In the genomic region with DNA sequence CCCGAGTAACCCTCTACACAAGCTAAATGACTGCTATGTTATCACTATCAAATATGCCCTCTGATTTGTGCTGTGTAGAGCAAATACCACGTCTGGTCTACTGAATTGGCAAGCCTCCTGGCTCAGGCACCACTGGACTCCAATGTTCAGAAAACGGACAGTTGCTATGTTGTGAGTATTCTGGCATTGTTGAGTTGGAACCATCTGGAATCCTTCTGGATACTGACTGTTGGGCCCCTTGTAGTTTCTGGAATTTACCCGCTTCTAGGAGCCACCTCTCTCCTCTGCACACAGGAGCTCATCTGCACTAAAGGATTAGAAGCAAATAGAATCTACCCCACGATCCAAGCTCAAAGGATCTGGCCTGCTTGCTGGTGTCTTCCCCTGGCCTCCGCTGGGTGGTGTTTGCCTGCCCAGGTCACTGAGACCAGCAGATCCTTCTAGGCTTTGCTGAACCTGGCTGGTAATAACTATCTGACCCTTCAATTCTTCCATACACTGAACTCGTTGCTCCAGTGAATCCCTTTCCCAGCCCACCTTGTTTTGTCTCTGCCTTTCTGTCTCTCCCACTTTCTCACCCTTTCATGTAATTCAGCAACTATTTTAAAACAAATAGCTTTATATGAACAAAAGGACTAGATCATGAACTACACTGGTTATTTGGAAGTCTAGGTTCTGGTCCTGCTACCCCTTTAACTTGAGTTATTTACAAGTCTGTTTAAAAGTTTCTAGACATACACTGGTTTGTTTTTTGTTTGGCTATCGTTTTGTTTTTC, we compare ENCODE assay signal across 1 cellular context.
TF ChIP-seq lines count a peak whose summit lies in the region.

No MANE protein-coding gene starts in this region.

TF ChIP-seq in HepG2, 621 proteins besides CTCF, POLR2A, EP300 and RAD21 (continued from another document and continues in another):
- TF ChIP-seq, protein P1, sequence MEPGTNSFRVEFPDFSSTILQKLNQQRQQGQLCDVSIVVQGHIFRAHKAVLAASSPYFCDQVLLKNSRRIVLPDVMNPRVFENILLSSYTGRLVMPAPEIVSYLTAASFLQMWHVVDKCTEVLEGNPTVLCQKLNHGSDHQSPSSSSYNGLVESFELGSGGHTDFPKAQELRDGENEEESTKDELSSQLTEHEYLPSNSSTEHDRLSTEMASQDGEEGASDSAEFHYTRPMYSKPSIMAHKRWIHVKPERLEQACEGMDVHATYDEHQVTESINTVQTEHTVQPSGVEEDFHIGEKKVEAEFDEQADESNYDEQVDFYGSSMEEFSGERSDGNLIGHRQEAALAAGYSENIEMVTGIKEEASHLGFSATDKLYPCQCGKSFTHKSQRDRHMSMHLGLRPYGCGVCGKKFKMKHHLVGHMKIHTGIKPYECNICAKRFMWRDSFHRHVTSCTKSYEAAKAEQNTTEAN (CRISPR knock-in tag; conservative IDR thresholded peaks at IDR 0.05): no peak
- TF ChIP-seq ZNF713 (CRISPR knock-in tag; IDR thresholded peaks at IDR 0.05) (0 out of 2 replicates have a peak, but pooled peaks have one; percentile 65), FOXO1 (CRISPR knock-in tag; IDR thresholded peaks at IDR 0.05) (no peak), ZNF761 (CRISPR knock-in tag; conservative IDR thresholded peaks at IDR 0.05) (peak; percentile 83; the same call in 1 of the 2 replicates), SMARCE1 (IDR thresholded peaks at IDR 0.05; ENCODE audit: borderline replicate concordance) (no peak), TCF12 (IDR thresholded peaks at IDR 0.05) (no peak), TCF12 (CRISPR knock-in tag; IDR thresholded peaks at IDR 0.05) (no peak), SSRP1 (CRISPR knock-in tag; IDR thresholded peaks at IDR 0.05) (0 out of 2 replicates have a peak, but pooled peaks have one; percentile 38), DR1 (CRISPR knock-in tag; IDR thresholded peaks at IDR 0.05) (no peak), ZNF816 (CRISPR knock-in tag; IDR thresholded peaks at IDR 0.05; ENCODE audit: borderline replicate concordance) (peak; percentile 53; the same call in 1 of the 2 replicates), RBM22 (optimal IDR thresholded peaks at IDR 0.05; ENCODE audit: low read length) (no peak), RFX5 (IDR thresholded peaks at IDR 0.05; ENCODE audit: low read depth, low read length) (no peak), MIXL1 (CRISPR knock-in tag; IDR thresholded peaks at IDR 0.05) (no peak; the same call in 1 of the 2 replicates), PTBP1 (IDR thresholded peaks at IDR 0.05; ENCODE audit: low read depth, low read length, poor library complexity, severe bottlenecking) (no peak), ZNF496 (CRISPR knock-in tag; IDR thresholded peaks at IDR 0.05; ENCODE audit: insufficient replicate concordance) (no peak), RBM39 (IDR thresholded peaks at IDR 0.05; ENCODE audit: low read depth, low read length, poor library complexity, severe bottlenecking) (no peak), STAG1 (CRISPR knock-in tag; IDR thresholded peaks at IDR 0.05) (peak; percentile 58), ZSCAN20 (CRISPR knock-in tag; IDR thresholded peaks at IDR 0.05; ENCODE audit: borderline replicate concordance) (no peak), TEAD3 (CRISPR knock-in tag; optimal IDR thresholded peaks at IDR 0.05; ENCODE audit: borderline replicate concordance) (no peak), MZF1 (CRISPR knock-in tag; IDR thresholded peaks at IDR 0.05; ENCODE audit: borderline replicate concordance) (no peak), ZNF350 (CRISPR knock-in tag; IDR thresholded peaks at IDR 0.05; ENCODE audit: borderline replicate concordance, low read depth) (peak; percentile 85), IKZF1 (IDR thresholded peaks at IDR 0.05) (no peak), ARNT2 (CRISPR knock-in tag; IDR thresholded peaks at IDR 0.05; ENCODE audit: low read depth) (peak; percentile 43; the same call in 1 of the 2 replicates), DPF2 (CRISPR knock-in tag; IDR thresholded peaks at IDR 0.05; ENCODE audit: borderline replicate concordance, low read depth) (0 out of 2 replicates have a peak, but pooled peaks have one; percentile 22), NFIC (IDR thresholded peaks at IDR 0.05; ENCODE audit: low read length) (no peak), ZNF343 (CRISPR knock-in tag; IDR thresholded peaks at IDR 0.05) (0 out of 2 replicates have a peak, but pooled peaks have one; percentile 37), PAWR (CRISPR knock-in tag; IDR thresholded peaks at IDR 0.05; ENCODE audit: borderline replicate concordance) (no peak), ZNF781 (CRISPR knock-in tag; IDR thresholded peaks at IDR 0.05; ENCODE audit: borderline replicate concordance, not compliant biosample characterization) (peak; percentile 71), ZNF557 (CRISPR knock-in tag; IDR thresholded peaks at IDR 0.05) (no peak), ZNF121 (CRISPR knock-in tag; IDR thresholded peaks at IDR 0.05) (no peak), ZNF782 (CRISPR knock-in tag; IDR thresholded peaks at IDR 0.05; ENCODE audit: borderline replicate concordance) (0 out of 2 replicates have a peak, but pooled peaks have one; percentile 20), GATAD1 (CRISPR knock-in tag; IDR thresholded peaks at IDR 0.05) (peak; percentile 48; the same call in 1 of the 2 replicates), ASH2L (IDR thresholded peaks at IDR 0.05; ENCODE audit: insufficient read length, low read depth, low read length) (peak; percentile 54), SETDB1 (CRISPR knock-in tag; IDR thresholded peaks at IDR 0.05; ENCODE audit: borderline replicate concordance) (no peak), ZFYVE20 (CRISPR knock-in tag; IDR thresholded peaks at IDR 0.05; ENCODE audit: borderline replicate concordance, low read depth) (no peak), KDM3A (CRISPR knock-in tag; IDR thresholded peaks at IDR 0.05; ENCODE audit: low read depth) (no peak), ZKSCAN8 (CRISPR knock-in tag; IDR thresholded peaks at IDR 0.05; ENCODE audit: borderline replicate concordance) (0 out of 2 replicates have a peak, but pooled peaks have one; percentile 19), CCDC6 (CRISPR knock-in tag; IDR thresholded peaks at IDR 0.05) (no peak), ARID2 (CRISPR knock-in tag; IDR thresholded peaks at IDR 0.05; ENCODE audit: borderline replicate concordance) (no peak), SAP130 (CRISPR knock-in tag; IDR thresholded peaks at IDR 0.05; ENCODE audit: low read depth) (peak; percentile 86), SMC3 (IDR thresholded peaks at IDR 0.05; ENCODE audit: low read length) (peak; percentile 69), RXRB (CRISPR knock-in tag; IDR thresholded peaks at IDR 0.05; ENCODE audit: borderline replicate concordance) (0 out of 2 replicates have a peak, but pooled peaks have one; percentile 33), TAF1 (CRISPR knock-in tag; IDR thresholded peaks at IDR 0.05) (0 out of 2 replicates have a peak, but pooled peaks have one; percentile 22), RFX3 (CRISPR knock-in tag; IDR thresholded peaks at IDR 0.05) (no peak)
- TF ChIP-seq, protein P2, sequence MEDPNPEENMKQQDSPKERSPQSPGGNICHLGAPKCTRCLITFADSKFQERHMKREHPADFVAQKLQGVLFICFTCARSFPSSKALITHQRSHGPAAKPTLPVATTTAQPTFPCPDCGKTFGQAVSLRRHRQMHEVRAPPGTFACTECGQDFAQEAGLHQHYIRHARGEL (CRISPR knock-in tag; IDR thresholded peaks at IDR 0.05): no peak
- TF ChIP-seq, protein P3, sequence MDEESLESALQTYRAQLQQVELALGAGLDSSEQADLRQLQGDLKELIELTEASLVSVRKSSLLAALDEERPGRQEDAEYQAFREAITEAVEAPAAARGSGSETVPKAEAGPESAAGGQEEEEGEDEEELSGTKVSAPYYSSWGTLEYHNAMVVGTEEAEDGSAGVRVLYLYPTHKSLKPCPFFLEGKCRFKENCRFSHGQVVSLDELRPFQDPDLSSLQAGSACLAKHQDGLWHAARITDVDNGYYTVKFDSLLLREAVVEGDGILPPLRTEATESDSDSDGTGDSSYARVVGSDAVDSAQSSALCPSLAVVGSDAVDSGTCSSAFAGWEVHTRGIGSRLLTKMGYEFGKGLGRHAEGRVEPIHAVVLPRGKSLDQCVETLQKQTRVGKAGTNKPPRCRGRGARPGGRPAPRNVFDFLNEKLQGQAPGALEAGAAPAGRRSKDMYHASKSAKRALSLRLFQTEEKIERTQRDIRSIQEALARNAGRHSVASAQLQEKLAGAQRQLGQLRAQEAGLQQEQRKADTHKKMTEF (CRISPR knock-in tag; IDR thresholded peaks at IDR 0.05): peak; percentile 45; the same call in 1 of the 2 replicates
- TF ChIP-seq, protein P4, sequence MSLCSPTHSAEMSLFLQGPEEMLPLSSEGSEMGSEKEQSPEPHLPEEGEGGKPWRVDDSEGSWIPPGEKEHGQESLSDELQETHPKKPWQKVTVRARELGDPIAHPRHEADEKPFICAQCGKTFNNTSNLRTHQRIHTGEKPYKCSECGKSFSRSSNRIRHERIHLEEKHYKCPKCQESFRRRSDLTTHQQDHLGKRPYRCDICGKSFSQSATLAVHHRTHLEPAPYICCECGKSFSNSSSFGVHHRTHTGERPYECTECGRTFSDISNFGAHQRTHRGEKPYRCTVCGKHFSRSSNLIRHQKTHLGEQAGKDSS (CRISPR knock-in tag; IDR thresholded peaks at IDR 0.05; ENCODE audit: borderline replicate concordance, low read depth): peak; percentile 78; the same call in 1 of the 2 replicates
- TF ChIP-seq, protein P5, sequence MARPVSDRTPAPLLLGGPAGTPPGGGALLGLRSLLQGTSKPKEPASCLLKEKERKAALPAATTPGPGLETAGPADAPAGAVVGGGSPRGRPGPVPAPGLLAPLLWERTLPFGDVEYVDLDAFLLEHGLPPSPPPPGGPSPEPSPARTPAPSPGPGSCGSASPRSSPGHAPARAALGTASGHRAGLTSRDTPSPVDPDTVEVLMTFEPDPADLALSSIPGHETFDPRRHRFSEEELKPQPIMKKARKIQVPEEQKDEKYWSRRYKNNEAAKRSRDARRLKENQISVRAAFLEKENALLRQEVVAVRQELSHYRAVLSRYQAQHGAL (CRISPR knock-in tag; IDR thresholded peaks at IDR 0.05; ENCODE audit: not compliant biosample characterization): no peak
- TF ChIP-seq, protein P6, sequence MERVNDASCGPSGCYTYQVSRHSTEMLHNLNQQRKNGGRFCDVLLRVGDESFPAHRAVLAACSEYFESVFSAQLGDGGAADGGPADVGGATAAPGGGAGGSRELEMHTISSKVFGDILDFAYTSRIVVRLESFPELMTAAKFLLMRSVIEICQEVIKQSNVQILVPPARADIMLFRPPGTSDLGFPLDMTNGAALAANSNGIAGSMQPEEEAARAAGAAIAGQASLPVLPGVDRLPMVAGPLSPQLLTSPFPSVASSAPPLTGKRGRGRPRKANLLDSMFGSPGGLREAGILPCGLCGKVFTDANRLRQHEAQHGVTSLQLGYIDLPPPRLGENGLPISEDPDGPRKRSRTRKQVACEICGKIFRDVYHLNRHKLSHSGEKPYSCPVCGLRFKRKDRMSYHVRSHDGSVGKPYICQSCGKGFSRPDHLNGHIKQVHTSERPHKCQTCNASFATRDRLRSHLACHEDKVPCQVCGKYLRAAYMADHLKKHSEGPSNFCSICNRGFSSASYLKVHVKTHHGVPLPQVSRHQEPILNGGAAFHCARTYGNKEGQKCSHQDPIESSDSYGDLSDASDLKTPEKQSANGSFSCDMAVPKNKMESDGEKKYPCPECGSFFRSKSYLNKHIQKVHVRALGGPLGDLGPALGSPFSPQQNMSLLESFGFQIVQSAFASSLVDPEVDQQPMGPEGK (CRISPR knock-in tag; IDR thresholded peaks at IDR 0.05): peak; percentile 47
- TF ChIP-seq, protein P7, sequence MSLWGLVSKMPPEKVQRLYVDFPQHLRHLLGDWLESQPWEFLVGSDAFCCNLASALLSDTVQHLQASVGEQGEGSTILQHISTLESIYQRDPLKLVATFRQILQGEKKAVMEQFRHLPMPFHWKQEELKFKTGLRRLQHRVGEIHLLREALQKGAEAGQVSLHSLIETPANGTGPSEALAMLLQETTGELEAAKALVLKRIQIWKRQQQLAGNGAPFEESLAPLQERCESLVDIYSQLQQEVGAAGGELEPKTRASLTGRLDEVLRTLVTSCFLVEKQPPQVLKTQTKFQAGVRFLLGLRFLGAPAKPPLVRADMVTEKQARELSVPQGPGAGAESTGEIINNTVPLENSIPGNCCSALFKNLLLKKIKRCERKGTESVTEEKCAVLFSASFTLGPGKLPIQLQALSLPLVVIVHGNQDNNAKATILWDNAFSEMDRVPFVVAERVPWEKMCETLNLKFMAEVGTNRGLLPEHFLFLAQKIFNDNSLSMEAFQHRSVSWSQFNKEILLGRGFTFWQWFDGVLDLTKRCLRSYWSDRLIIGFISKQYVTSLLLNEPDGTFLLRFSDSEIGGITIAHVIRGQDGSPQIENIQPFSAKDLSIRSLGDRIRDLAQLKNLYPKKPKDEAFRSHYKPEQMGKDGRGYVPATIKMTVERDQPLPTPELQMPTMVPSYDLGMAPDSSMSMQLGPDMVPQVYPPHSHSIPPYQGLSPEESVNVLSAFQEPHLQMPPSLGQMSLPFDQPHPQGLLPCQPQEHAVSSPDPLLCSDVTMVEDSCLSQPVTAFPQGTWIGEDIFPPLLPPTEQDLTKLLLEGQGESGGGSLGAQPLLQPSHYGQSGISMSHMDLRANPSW (CRISPR knock-in tag; IDR thresholded peaks at IDR 0.05; ENCODE audit: borderline replicate concordance): peak; percentile 92; the same call in 1 of the 2 replicates
- TF ChIP-seq, protein P8, sequence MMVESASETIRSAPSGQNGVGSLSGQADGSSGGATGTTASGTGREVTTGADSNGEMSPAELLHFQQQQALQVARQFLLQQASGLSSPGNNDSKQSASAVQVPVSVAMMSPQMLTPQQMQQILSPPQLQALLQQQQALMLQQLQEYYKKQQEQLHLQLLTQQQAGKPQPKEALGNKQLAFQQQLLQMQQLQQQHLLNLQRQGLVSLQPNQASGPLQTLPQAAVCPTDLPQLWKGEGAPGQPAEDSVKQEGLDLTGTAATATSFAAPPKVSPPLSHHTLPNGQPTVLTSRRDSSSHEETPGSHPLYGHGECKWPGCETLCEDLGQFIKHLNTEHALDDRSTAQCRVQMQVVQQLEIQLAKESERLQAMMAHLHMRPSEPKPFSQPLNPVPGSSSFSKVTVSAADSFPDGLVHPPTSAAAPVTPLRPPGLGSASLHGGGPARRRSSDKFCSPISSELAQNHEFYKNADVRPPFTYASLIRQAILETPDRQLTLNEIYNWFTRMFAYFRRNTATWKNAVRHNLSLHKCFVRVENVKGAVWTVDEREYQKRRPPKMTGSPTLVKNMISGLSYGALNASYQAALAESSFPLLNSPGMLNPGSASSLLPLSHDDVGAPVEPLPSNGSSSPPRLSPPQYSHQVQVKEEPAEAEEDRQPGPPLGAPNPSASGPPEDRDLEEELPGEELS (CRISPR knock-in tag; IDR thresholded peaks at IDR 0.05): no peak; the same call in 1 of the 2 replicates
- TF ChIP-seq, protein P9, sequence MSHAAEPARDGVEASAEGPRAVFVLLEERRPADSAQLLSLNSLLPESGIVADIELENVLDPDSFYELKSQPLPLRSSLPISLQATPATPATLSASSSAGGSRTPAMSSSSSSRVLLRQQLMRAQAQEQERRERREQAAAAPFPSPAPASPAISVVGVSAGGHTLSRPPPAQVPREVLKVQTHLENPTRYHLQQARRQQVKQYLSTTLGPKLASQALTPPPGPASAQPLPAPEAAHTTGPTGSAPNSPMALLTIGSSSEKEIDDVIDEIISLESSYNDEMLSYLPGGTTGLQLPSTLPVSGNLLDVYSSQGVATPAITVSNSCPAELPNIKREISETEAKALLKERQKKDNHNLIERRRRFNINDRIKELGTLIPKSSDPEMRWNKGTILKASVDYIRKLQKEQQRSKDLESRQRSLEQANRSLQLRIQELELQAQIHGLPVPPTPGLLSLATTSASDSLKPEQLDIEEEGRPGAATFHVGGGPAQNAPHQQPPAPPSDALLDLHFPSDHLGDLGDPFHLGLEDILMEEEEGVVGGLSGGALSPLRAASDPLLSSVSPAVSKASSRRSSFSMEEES (CRISPR knock-in tag; IDR thresholded peaks at IDR 0.05): 0 out of 2 replicates have a peak, but pooled peaks have one; percentile 15
